15 cellular contexts compared by ENCODE assay signal in the genomic region with DNA sequence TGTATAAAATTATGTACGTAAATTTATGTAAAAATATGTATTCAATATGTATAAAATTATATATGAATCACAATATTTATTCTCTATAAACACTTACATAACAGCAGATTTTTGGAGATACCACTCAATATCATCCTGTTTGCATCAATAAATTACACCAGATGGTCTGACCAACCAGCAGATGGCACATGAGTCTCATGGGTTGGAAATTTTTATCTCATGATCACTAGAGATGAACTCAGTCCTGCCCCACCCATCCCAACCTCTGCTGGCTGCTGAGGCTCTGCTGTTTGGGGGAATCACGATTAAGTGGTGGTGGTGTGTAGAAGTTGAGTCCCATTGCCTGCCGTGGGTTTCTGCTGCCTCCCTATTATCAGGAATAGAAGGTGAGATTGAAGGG. TPM values are rescaled to one million over a fixed set of nuclear protein-coding genes. Genes with fewer than 3 reads are reported as not detected.
"Had no signal": no experiment of that assay in that cellular context is flagged by ENCODE, and none has a peak within 500 bp of the region (broad histone marks: within the 10 kb centered on the region; RNA-seq: fewer than 3 reads in every experiment).

No MANE protein-coding gene starts in this region.

RNA-seq across cellular contexts. Expression of gene PRAMEF8, which starts 5.3 kb away (rescaled TPM):
- total RNA-seq: activated B cell treated with CpG ODN at 0.5 μM for 24 hours; activated CD4-positive, alpha-beta memory T cell treated with anti-CD3 and anti-CD28 coated beads for 36 hours; activated naive CD4-positive, alpha-beta T cell treated with anti-CD3 and anti-CD28 coated beads for 36 hours; activated naive CD4-positive, alpha-beta T cell treated with anti-CD3 and anti-CD28 coated beads, Interleukin-2, amount 50 U/mL, for 72 hours; activated T-cell treated with anti-CD3 and anti-CD28 coated beads, Interleukin-2, amount 50 U/mL, for 4 hours; activated T-helper 1 cell treated with anti-CD3 and anti-CD28 coated beads, Interleukin-12 subunit alpha, Interleukin-12 subunit beta, Interleukin-2, Interleukin-4 antibody, amounts not matched to agents 30 ng/mL and 10 ng/mL and 1 ng/mL, durations not matched to agents 14 hours and 24 hours and 36 hours; adrenal gland; body of pancreas; breast epithelium; cardiac septum; MCF 10A; Peyer's patch; SJCRH30 had no signal
- polyA plus RNA-seq: adrenal gland, SK-N-SH had no signal

RNA-seq across cellular contexts. Expression of gene PRAMEF33, which starts 23.7 kb away (rescaled TPM):
- total RNA-seq: activated B cell treated with CpG ODN at 0.5 μM for 24 hours; activated CD4-positive, alpha-beta memory T cell treated with anti-CD3 and anti-CD28 coated beads for 36 hours; activated naive CD4-positive, alpha-beta T cell treated with anti-CD3 and anti-CD28 coated beads for 36 hours; activated naive CD4-positive, alpha-beta T cell treated with anti-CD3 and anti-CD28 coated beads, Interleukin-2, amount 50 U/mL, for 72 hours; activated T-cell treated with anti-CD3 and anti-CD28 coated beads, Interleukin-2, amount 50 U/mL, for 4 hours; activated T-helper 1 cell treated with anti-CD3 and anti-CD28 coated beads, Interleukin-12 subunit alpha, Interleukin-12 subunit beta, Interleukin-2, Interleukin-4 antibody, amounts not matched to agents 30 ng/mL and 10 ng/mL and 1 ng/mL, durations not matched to agents 14 hours and 24 hours and 36 hours; adrenal gland; astrocyte; body of pancreas; breast epithelium; cardiac septum; MCF 10A; Peyer's patch; SJCRH30 had no signal
- polyA plus RNA-seq: adrenal gland, SK-N-SH had no signal

RNA-seq across cellular contexts. Expression of gene PRAMEF5, which starts 25.6 kb away (rescaled TPM):
- total RNA-seq: activated B cell treated with CpG ODN at 0.5 μM for 24 hours; activated CD4-positive, alpha-beta memory T cell treated with anti-CD3 and anti-CD28 coated beads for 36 hours; activated naive CD4-positive, alpha-beta T cell treated with anti-CD3 and anti-CD28 coated beads for 36 hours; activated naive CD4-positive, alpha-beta T cell treated with anti-CD3 and anti-CD28 coated beads, Interleukin-2, amount 50 U/mL, for 72 hours; activated T-cell treated with anti-CD3 and anti-CD28 coated beads, Interleukin-2, amount 50 U/mL, for 4 hours; activated T-helper 1 cell treated with anti-CD3 and anti-CD28 coated beads, Interleukin-12 subunit alpha, Interleukin-12 subunit beta, Interleukin-2, Interleukin-4 antibody, amounts not matched to agents 30 ng/mL and 10 ng/mL and 1 ng/mL, durations not matched to agents 14 hours and 24 hours and 36 hours; adrenal gland; astrocyte; body of pancreas; breast epithelium; cardiac septum; MCF 10A; Peyer's patch; SJCRH30 had no signal
- polyA plus RNA-seq: adrenal gland, SK-N-SH had no signal

RNA-seq across cellular contexts. Expression of gene PRAMEF15, which starts 35.7 kb away (rescaled TPM):
- total RNA-seq: activated B cell treated with CpG ODN at 0.5 μM for 24 hours; activated CD4-positive, alpha-beta memory T cell treated with anti-CD3 and anti-CD28 coated beads for 36 hours; activated naive CD4-positive, alpha-beta T cell treated with anti-CD3 and anti-CD28 coated beads for 36 hours; activated naive CD4-positive, alpha-beta T cell treated with anti-CD3 and anti-CD28 coated beads, Interleukin-2, amount 50 U/mL, for 72 hours; activated T-cell treated with anti-CD3 and anti-CD28 coated beads, Interleukin-2, amount 50 U/mL, for 4 hours; activated T-helper 1 cell treated with anti-CD3 and anti-CD28 coated beads, Interleukin-12 subunit alpha, Interleukin-12 subunit beta, Interleukin-2, Interleukin-4 antibody, amounts not matched to agents 30 ng/mL and 10 ng/mL and 1 ng/mL, durations not matched to agents 14 hours and 24 hours and 36 hours; adrenal gland; astrocyte; body of pancreas; breast epithelium; cardiac septum; MCF 10A; Peyer's patch; SJCRH30 had no signal
- polyA plus RNA-seq: adrenal gland, SK-N-SH had no signal

RNA-seq across cellular contexts. Expression of gene PRAMEF18, which starts 53.7 kb away (rescaled TPM):
- total RNA-seq: activated B cell treated with CpG ODN at 0.5 μM for 24 hours; activated CD4-positive, alpha-beta memory T cell treated with anti-CD3 and anti-CD28 coated beads for 36 hours; activated naive CD4-positive, alpha-beta T cell treated with anti-CD3 and anti-CD28 coated beads for 36 hours; activated naive CD4-positive, alpha-beta T cell treated with anti-CD3 and anti-CD28 coated beads, Interleukin-2, amount 50 U/mL, for 72 hours; activated T-cell treated with anti-CD3 and anti-CD28 coated beads, Interleukin-2, amount 50 U/mL, for 4 hours; activated T-helper 1 cell treated with anti-CD3 and anti-CD28 coated beads, Interleukin-12 subunit alpha, Interleukin-12 subunit beta, Interleukin-2, Interleukin-4 antibody, amounts not matched to agents 30 ng/mL and 10 ng/mL and 1 ng/mL, durations not matched to agents 14 hours and 24 hours and 36 hours; adrenal gland; astrocyte; body of pancreas; breast epithelium; cardiac septum; MCF 10A; Peyer's patch; SJCRH30 had no signal
- polyA plus RNA-seq: adrenal gland, SK-N-SH had no signal
